Comparison of ENCODE assay signal across 17 cellular contexts in genomic region chr14:95349241-95349640, GRCh38. TPM values are rescaled to one million over a fixed set of nuclear protein-coding genes. Genes with fewer than 3 reads are reported as not detected.
A peak's percentile ranks its signal among the peaks of the same experiment; 100 is the strongest.
DNase-seq lines count a peak whose midpoint lies in the region; ATAC-seq and TF ChIP-seq lines count a peak whose summit lies in the region.
"Had no signal": no experiment of that assay in that cellular context is flagged by ENCODE, and none has a peak within 500 bp of the region (broad histone marks: within the 10 kb centered on the region; RNA-seq: fewer than 3 reads in every experiment).

No MANE protein-coding gene starts in this region.

- TF ChIP-seq CTCF in 22Rv1 (IDR thresholded peaks at IDR 0.05) (no peak), C4-2B (conservative IDR thresholded peaks at IDR 0.05) (no peak)

- ATAC-seq in left colon (peak; percentile 42), HG03439 (IDR thresholded peaks at IDR 0.05; ENCODE audit: unreplicated experiment) (no peak), GM21360 (IDR thresholded peaks at IDR 0.05; ENCODE audit: unreplicated experiment) (no peak)
- ATAC-seq: GM12878 had no signal

- DNase-seq in left colon (no peak), caudate nucleus (lab: John Stamatoyannopoulos, UW) (no peak)
- DNase-seq: CD4-positive, alpha-beta T cell; CD8-positive, alpha-beta memory T cell; DMS 273 treated with DMSO at 0.1 percent for 48 hours; DMS79; EL; GDM1; GM23248; H7; HCEC 1CT had no signal

- intact Hi-C loops in left colon (cut with DNase I, micrococcal nuclease), result no loop called here

- H3K27ac ChIP-seq in 22Rv1 (peak overlapping the region; percentile 77), C4-2B (peak overlapping the region; percentile 75), caudate nucleus (ENCODE audit: low read depth, low read length) (no peak overlapping the region)
- H3K27ac ChIP-seq: BLaER1, GM23248 had no signal

RNA-seq across cellular contexts. Expression of gene CLMN, which starts 29.5 kb away (rescaled TPM):
- 100 to 1,000 TPM; 125 to 135 TPM for total RNA-seq in left colon
